ENCODE assay signal across 10 cellular contexts in the genomic region with DNA sequence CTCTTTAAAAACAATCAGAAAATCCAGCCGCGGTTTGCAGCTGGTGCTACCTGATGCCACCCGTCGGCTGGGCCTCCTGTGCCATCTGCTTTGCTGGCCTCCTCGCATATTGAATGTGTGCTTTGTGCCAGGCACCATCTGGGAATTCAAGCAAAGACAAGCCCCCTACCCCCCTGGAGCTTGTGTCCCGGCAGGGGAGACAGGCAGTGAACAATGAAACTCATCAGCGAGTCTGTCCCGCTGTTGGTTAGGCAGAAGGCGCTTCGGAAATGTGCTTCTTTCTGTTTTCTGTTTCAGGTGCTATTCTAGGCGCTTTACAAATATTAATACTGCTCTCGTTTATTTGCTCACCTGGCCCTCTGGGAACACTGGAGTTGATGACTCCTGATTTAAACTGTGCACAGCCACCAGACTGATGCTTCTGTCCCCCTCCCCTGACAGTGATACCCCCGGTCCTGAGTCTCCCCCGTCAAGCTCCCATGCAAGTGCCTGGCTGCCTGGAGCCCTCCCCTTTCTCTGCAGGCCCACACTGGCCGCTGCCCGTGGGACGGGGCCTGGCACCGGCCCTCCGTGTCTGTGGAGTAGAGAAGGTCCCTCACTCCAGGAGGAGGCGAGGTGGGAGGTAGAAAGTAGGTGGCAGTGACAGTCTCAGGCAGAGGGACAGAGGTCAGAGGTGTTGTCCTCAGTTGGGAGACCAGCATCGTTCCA.
A peak's percentile ranks its signal among the peaks of the same experiment; 100 is the strongest.
DNase-seq lines count a peak whose midpoint lies in the region; ATAC-seq, FAIRE-seq and TF ChIP-seq lines count a peak whose summit lies in the region.
"Had no signal": no experiment of that assay in that cellular context is flagged by ENCODE, and none has a peak within 500 bp of the region (broad histone marks: within the 10 kb centered on the region; RNA-seq: fewer than 3 reads in every experiment).

No MANE protein-coding gene starts in this region.

- CTCF ChIA-PET in K562 (lab: Yijun Ruan, JAX; ENCODE audit: low intra/inter-chr PET ratio), result no interaction called here
- CTCF ChIA-PET in PC-3 (lab: Charles Lee), result no interaction called here
- CTCF ChIA-PET in activated naive CD4-positive, alpha-beta T cell treated with anti-CD3 and anti-CD28 coated beads for 36 hours (lab: Charles Lee), result no interaction called here

- no peak overlapping the region for H3K27ac Mint-ChIP-seq in activated naive CD4-positive, alpha-beta T cell treated with anti-CD3 and anti-CD28 coated beads for 36 hours
- H3K27ac Mint-ChIP-seq: activated CD8-positive, alpha-beta T cell treated with anti-CD3 and anti-CD28 coated beads for 36 hours had no signal

- 91% methylated on average over 21 of the region's 21 CpGs for WGBS in K562 (ENCODE audit: insufficient coverage, low coverage, missing lambda C conversion rate)

- no peaks in the 10 kb centered on the region for H3F3A ChIP-seq in PC-3 (ENCODE audit: low read length, unreplicated experiment)

- peaks cover 49 to 100% (median 100%) of the 10 kb centered on the region in 11 experiments for H4K20me1 ChIP-seq in BLaER1 treated with 17β-estradiol and CSF1 and Interleukin-3, amounts not matched to agents 10 nM and 100 nM
- H4K20me1 ChIP-seq in K562 (replicated peaks; ENCODE audit: control insufficient read depth, insufficient read depth, low read length) (peaks cover 5% of the 10 kb centered on the region; the same call in 1 of the 2 replicates), PC-3 (ENCODE audit: low read length) (no peaks in the 10 kb centered on the region)

- ATAC-seq in GM19395 (IDR thresholded peaks at IDR 0.05; ENCODE audit: unreplicated experiment) (peak; percentile 66), K562 (no peak), PC-3 (no peak)
- ATAC-seq: activated CD8-positive, alpha-beta T cell treated with anti-CD3 and anti-CD28 coated beads for 36 hours had no signal

- H3K27ac ChIP-seq in BLaER1 treated with 17β-estradiol and CSF1 and Interleukin-3, amounts not matched to agents 10 nM and 100 nM, result peak overlapping the region in 5 of 11 experiments; percentile 48 to 94 (median 84); a peak in 8 of 22 replicates
- peak overlapping the region; percentile 63; the same call in 1 of the 3 replicates for H3K27ac ChIP-seq in K562 (ENCODE audit: extremely low read depth, low read depth, low read length)
- H3K27ac ChIP-seq in PC-3 (ENCODE audit: low read length), result no peak overlapping the region
- H3K27ac ChIP-seq: right atrium auricular region had no signal

- no peak overlapping the region for H3K4me3 Mint-ChIP-seq in activated naive CD4-positive, alpha-beta T cell treated with anti-CD3 and anti-CD28 coated beads for 36 hours
- H3K4me3 Mint-ChIP-seq: activated CD8-positive, alpha-beta T cell treated with anti-CD3 and anti-CD28 coated beads for 36 hours had no signal

- peaks cover 3% of the 10 kb centered on the region for H3K4me1 Mint-ChIP-seq in activated naive CD4-positive, alpha-beta T cell treated with anti-CD3 and anti-CD28 coated beads for 36 hours (ENCODE audit: low read depth)

- H3K4me2 ChIP-seq in BLaER1 treated with 17β-estradiol and CSF1 and Interleukin-3, amounts not matched to agents 10 nM and 100 nM, result peak overlapping the region; percentile 71 to 97 (median 88); a peak in 21 of 22 replicates
- H3K4me2 ChIP-seq in K562 (ENCODE audit: insufficient read depth, low read length), result peak overlapping the region; percentile 62; the same call in 1 of the 2 replicates
- no peak overlapping the region for H3K4me2 ChIP-seq in PC-3 (ENCODE audit: low read length)

- H3K9ac ChIP-seq in BLaER1 treated with 17β-estradiol and CSF1 and Interleukin-3, amounts not matched to agents 10 nM and 100 nM, result peak overlapping the region in 9 of 11 experiments; percentile 26 to 83 (median 59); a peak in 12 of 22 replicates
- H3K9ac ChIP-seq in K562 (ENCODE audit: insufficient read depth in 1 of 2, low read depth in 2 of 2, low read length in 2 of 2), result no peak overlapping the region
- no peak overlapping the region for H3K9ac ChIP-seq in PC-3 (ENCODE audit: low read length)

- no peaks in the 10 kb centered on the region for H3K27me3 Mint-ChIP-seq in activated naive CD4-positive, alpha-beta T cell treated with anti-CD3 and anti-CD28 coated beads for 36 hours (ENCODE audit: low read depth)
- H3K27me3 Mint-ChIP-seq: activated CD8-positive, alpha-beta T cell treated with anti-CD3 and anti-CD28 coated beads for 36 hours had no signal

- no peaks in the 10 kb centered on the region for H3K9me3 ChIP-seq in BLaER1 treated with 17β-estradiol and CSF1 and Interleukin-3, amounts not matched to agents 10 nM and 100 nM (replicated peaks in 1 of 11)
- H3K9me3 ChIP-seq in K562 (replicated peaks; ENCODE audit: control insufficient read depth, insufficient read depth, low read depth, low read length) (no peaks in the 10 kb centered on the region), PC-3 (ENCODE audit: low read length) (no peaks in the 10 kb centered on the region)
- H3K9me3 ChIP-seq: right atrium auricular region had no signal

- peak overlapping the region in 5 of 10 experiments; percentile 3 to 56 (median 45); a peak in 7 of 20 replicates for H3K4me3 ChIP-seq in BLaER1 treated with 17β-estradiol and CSF1 and Interleukin-3, amounts not matched to agents 10 nM and 100 nM
- H3K4me3 ChIP-seq in K562 (no peak overlapping the region), PC-3 (ENCODE audit: low read length) (no peak overlapping the region)
- H3K4me3 ChIP-seq: right atrium auricular region had no signal

- no peaks in the 10 kb centered on the region for H3K9me2 ChIP-seq in PC-3 (replicated peaks; ENCODE audit: low read length)

- no TSS peak for BruUV-seq in K562 (replicated peaks; lab: Mats Ljungman, UMichigan)
- no TSS peak for BruUV-seq in PC-3 (replicated peaks; lab: Mats Ljungman, UMichigan)

- in situ Hi-C loops in K562 (cut with MboI), result no loop called here

- H3K9me1 ChIP-seq in K562 (ENCODE audit: control insufficient read depth, insufficient read depth, low read length), result no peaks in the 10 kb centered on the region

- no peak for FAIRE-seq in K562 (lab: Jason Lieb, UNC)
- FAIRE-seq in RCC 7860 (lab: Jason Lieb, UNC), result no peak

- POLR2A ChIA-PET in K562 (lab: Yijun Ruan, JAX), result interaction anchor here (0.8 kb wide), 1 partner anchor 28 kb away, joined by 4 read pairs; no protein-coding TSS in a partner anchor
- POLR2A ChIA-PET in PC-3 (lab: Charles Lee; ENCODE audit: unreplicated experiment), result no interaction called here

- peaks cover 60 to 84% (median 75%) of the 10 kb centered on the region in 10 experiments for H3K4me1 ChIP-seq in BLaER1 treated with 17β-estradiol and CSF1 and Interleukin-3, amounts not matched to agents 10 nM and 100 nM
- peaks cover 40 to 42% of the 10 kb centered on the region in 2 experiments for H3K4me1 ChIP-seq in K562 (replicated peaks in 1 of 2; ENCODE audit: control insufficient read depth in 2 of 2, insufficient read depth in 2 of 2, low read length in 2 of 2)
- H3K4me1 ChIP-seq in PC-3 (ENCODE audit: insufficient read depth, low read length), result no peaks in the 10 kb centered on the region

- peaks cover 50 to 71% (median 59%) of the 10 kb centered on the region in 11 experiments for H3K36me3 ChIP-seq in BLaER1 treated with 17β-estradiol and CSF1 and Interleukin-3, amounts not matched to agents 10 nM and 100 nM
- H3K36me3 ChIP-seq in K562 (ENCODE audit: control insufficient read depth, insufficient read depth, low read length) (peaks cover 49% of the 10 kb centered on the region), PC-3 (ENCODE audit: low read depth, low read length) (peaks cover 15% of the 10 kb centered on the region; the same call in 1 of the 2 replicates)

- peaks cover 44% of the 10 kb centered on the region for H3K79me2 ChIP-seq in K562 (ENCODE audit: control insufficient read depth, insufficient read depth, low read length)
- peaks cover 33% of the 10 kb centered on the region for H3K79me2 ChIP-seq in PC-3 (ENCODE audit: low read length)

- peaks cover 3% of the 10 kb centered on the region for H3K36me3 Mint-ChIP-seq in activated naive CD4-positive, alpha-beta T cell treated with anti-CD3 and anti-CD28 coated beads for 36 hours (ENCODE audit: low read depth)

- DNase-seq in NCI-H1417 treated with DMSO at 0.1 percent for 48 hours (lab: John Stamatoyannopoulos, UW) (peak; percentile 87), K562 (ENCODE audit: extremely low read depth in 1 of 4, low spot score in 3 of 4) (no peak), RCC 7860 (ENCODE audit: low spot score) (no peak), PC-3 (no peak), SW480 (ENCODE audit: low spot score) (no peak)
- no peak for DNase-seq in activated naive CD4-positive, alpha-beta T cell treated with anti-CD3 and anti-CD28 coated beads for 36 hours
- DNase-seq: activated CD8-positive, alpha-beta T cell treated with anti-CD3 and anti-CD28 coated beads for 36 hours had no signal

- no peaks in the 10 kb centered on the region for H3K27me3 ChIP-seq in BLaER1 treated with 17β-estradiol and CSF1 and Interleukin-3, amounts not matched to agents 10 nM and 100 nM
- H3K27me3 ChIP-seq in K562 (ENCODE audit: control insufficient read depth in 2 of 2, insufficient read depth in 2 of 2, low read length in 2 of 2), result no peaks in the 10 kb centered on the region
- no peaks in the 10 kb centered on the region for H3K27me3 ChIP-seq in PC-3 (ENCODE audit: low read length)
- H3K27me3 ChIP-seq: right atrium auricular region had no signal

- no peaks in the 10 kb centered on the region for H3K9me3 Mint-ChIP-seq in activated naive CD4-positive, alpha-beta T cell treated with anti-CD3 and anti-CD28 coated beads for 36 hours
- H3K9me3 Mint-ChIP-seq: activated CD8-positive, alpha-beta T cell treated with anti-CD3 and anti-CD28 coated beads for 36 hours had no signal

- TF ChIP-seq EP300 in K562 (IDR thresholded peaks at IDR 0.05; ENCODE audit: low read length), result no peak

- intact Hi-C loops in K562 (cut with micrococcal nuclease), result no loop called here
- intact Hi-C loops in PC-3 (cut with micrococcal nuclease), result no loop called here
- intact Hi-C loops in activated naive CD4-positive, alpha-beta T cell treated with anti-CD3 and anti-CD28 coated beads for 36 hours (cut with micrococcal nuclease), result no loop called here

- TF ChIP-seq CTCF in K562 (IDR thresholded peaks at IDR 0.05 in 2 of 3, conservative IDR thresholded peaks at IDR 0.05 in 1 of 3; ENCODE audit: insufficient read depth in 2 of 3, low read depth in 1 of 3, low read length in 3 of 3), result no peak
- TF ChIP-seq CTCF in PC-3 (conservative IDR thresholded peaks at IDR 0.05; ENCODE audit: low read depth, low read length), result no peak

- TF ChIP-seq POLR2A in K562 (conservative IDR thresholded peaks at IDR 0.05), result no peak

- TF ChIP-seq RAD21 in K562 (CRISPR knock-in tag; conservative IDR thresholded peaks at IDR 0.05 in 1 of 2, IDR thresholded peaks at IDR 0.05 in 1 of 2), result no peak

- H2AFZ ChIP-seq in K562 (ENCODE audit: low read depth, low read length) (no peak overlapping the region), PC-3 (ENCODE audit: low read length) (no peak overlapping the region)

Comparison
In these comparisons a context has a peak if more than half of its experiments do, and no peak if none do; other contexts are left out.
1. H3K9ac ChIP-seq: peak in BLaER1 treated with 17β-estradiol and CSF1 and Interleukin-3, amounts not matched to agents 10 nM and 100 nM (9 of 11); none in K562 (0 of 2) and PC-3 (single experiment).